Comparison of ENCODE assay signal across 8 cellular contexts in the genomic region with DNA sequence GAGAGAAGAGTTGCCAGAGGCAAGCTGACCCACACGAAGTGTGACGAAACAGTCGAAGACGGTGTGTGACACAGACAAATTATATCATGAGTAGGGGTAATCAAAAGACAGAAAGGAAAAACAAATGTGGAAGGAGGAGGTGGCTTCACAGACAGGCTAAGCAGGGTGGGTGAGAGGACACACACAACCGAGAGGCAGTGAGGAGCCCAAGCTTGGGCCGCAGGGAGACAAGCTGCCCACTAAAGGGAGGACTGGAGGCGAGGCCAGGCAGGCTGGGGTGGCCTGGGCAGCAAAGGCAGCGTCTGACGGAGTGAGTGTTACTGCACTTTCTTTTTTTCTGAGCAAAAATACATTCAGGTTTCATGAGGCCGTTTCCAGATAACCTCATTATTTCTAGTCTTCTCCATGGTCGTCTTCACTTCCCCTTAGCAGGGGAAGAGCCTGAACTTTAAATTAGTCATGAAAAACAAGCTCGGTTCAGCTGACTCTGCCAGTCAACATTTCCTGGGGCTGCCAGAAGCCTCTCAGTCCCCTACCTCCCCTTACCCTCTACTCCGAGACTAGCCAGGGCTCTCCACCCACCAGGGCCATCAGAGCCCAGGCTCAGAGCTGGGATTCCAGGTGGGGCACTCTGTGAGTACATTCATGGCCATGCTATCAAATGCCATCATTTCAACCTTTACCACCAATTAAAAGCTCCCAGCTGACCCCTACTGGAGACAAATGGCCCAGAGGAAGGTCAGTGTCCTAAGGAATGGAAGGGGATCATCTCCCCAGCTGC. TPM values are rescaled to one million over a fixed set of nuclear protein-coding genes. Genes with fewer than 3 reads are reported as not detected.
DNase-seq lines count a peak whose midpoint lies in the region; ATAC-seq and TF ChIP-seq lines count a peak whose summit lies in the region.
"Had no signal": no experiment of that assay in that cellular context is flagged by ENCODE, and none has a peak within 500 bp of the region (broad histone marks: within the 10 kb centered on the region; RNA-seq: fewer than 3 reads in every experiment).

No MANE protein-coding gene starts in this region.

- in situ Hi-C loops in ACHN (cut with HindIII; ENCODE audit: low pct_ligation_motif_present, low pct_unique_long_range_greater_than_20kb, low sequenced_read_pairs), result no loop called here

- H3K79me2 ChIP-seq in OCI-LY7 (ENCODE audit: insufficient read depth, low read depth, low read length), result no peaks in the 10 kb centered on the region
- H3K79me2 ChIP-seq: parathyroid adenoma had no signal

- H3K36me3 ChIP-seq in OCI-LY7 (ENCODE audit: insufficient read depth, low read length) (no peaks in the 10 kb centered on the region), right atrium auricular region (no peaks in the 10 kb centered on the region), thyroid gland (no peaks in the 10 kb centered on the region)

- H3K4me1 ChIP-seq in OCI-LY7 (ENCODE audit: insufficient read depth, low read length, poor library complexity, severe bottlenecking) (peaks cover 12% of the 10 kb centered on the region), right atrium auricular region (no peaks in the 10 kb centered on the region), thyroid gland (peaks cover 26 to 42% of the 10 kb centered on the region in 2 donors)
- H3K4me1 ChIP-seq: parathyroid adenoma had no signal

- no TSS peak for BruUV-seq in OCI-LY7 (replicated peaks; lab: Mats Ljungman, UMichigan)

- no peaks in the 10 kb centered on the region for H4K20me1 ChIP-seq in OCI-LY7 (ENCODE audit: insufficient read depth, low read length)

- H3K9me3 ChIP-seq in OCI-LY7 (ENCODE audit: low read length), result no peaks in the 10 kb centered on the region
- H3K9me3 ChIP-seq in right atrium auricular region, result no peaks in the 10 kb centered on the region
- no peaks in the 10 kb centered on the region for H3K9me3 ChIP-seq in thyroid gland

- intact Hi-C loops in OCI-LY7 (cut with micrococcal nuclease; ENCODE audit: unreplicated experiment), result no loop called here
- intact Hi-C loops in thyroid gland (cut with DNase I), result no loop called here

- WGBS in thyroid gland, 2 donors, result 88 to 92% methylated on average over 13 of the region's 13 CpGs

- H3K27ac ChIP-seq in OCI-LY7 (ENCODE audit: low read depth, low read length, poor library complexity, severe bottlenecking), result peak overlapping the region; percentile 4
- peak overlapping the region; percentile 28 to 45 for H3K27ac ChIP-seq in right atrium auricular region
- peak overlapping the region; percentile 33 to 71 (median 38) for H3K27ac ChIP-seq in thyroid gland
- H3K27ac ChIP-seq: parathyroid adenoma had no signal

- ATAC-seq in GM21423 (IDR thresholded peaks at IDR 0.05; ENCODE audit: unreplicated experiment), result peak; percentile 62

- no peak overlapping the region for H3K4me3 ChIP-seq in OCI-LY7 (ENCODE audit: low read depth, low read length, poor library complexity, severe bottlenecking)
- H3K4me3 ChIP-seq in right atrium auricular region, result no peak overlapping the region
- H3K4me3 ChIP-seq in thyroid gland (replicated peaks in 1 of 3), result no peak overlapping the region

- CTCF ChIA-PET in OCI-LY7 (lab: Charles Lee; ENCODE audit: unreplicated experiment), result interaction anchor here (0.8 kb wide), 1 partner anchor 111 kb away, joined by 3 read pairs; no protein-coding TSS in a partner anchor

- POLR2A ChIA-PET in OCI-LY7 (lab: Charles Lee), result interaction anchor here (0.9 kb wide), 1 partner anchor 214 kb away, joined by 4 read pairs; no protein-coding TSS in a partner anchor

- no peak overlapping the region for H2AFZ ChIP-seq in OCI-LY7 (ENCODE audit: low read length)
- H2AFZ ChIP-seq: parathyroid adenoma had no signal

- no peak for TF ChIP-seq POLR2A in thyroid gland (IDR thresholded peaks at IDR 0.05)

- DNase-seq in OCI-LY7 (ENCODE audit: low spot score), result peak; percentile 52
- DNase-seq in right atrium auricular region (ENCODE audit: low spot score), result no peak
- no peak for DNase-seq in thyroid gland
- no peak for DNase-seq in LoVo (ENCODE audit: low spot score)
- DNase-seq in ACHN, result no peak
- no peak for DNase-seq in activated CD8-positive, alpha-beta memory T cell treated with anti-CD3 and anti-CD28 coated beads, Interleukin-2, amount 50 U/mL, for 4 hours

- TF ChIP-seq CTCF in OCI-LY7 (conservative IDR thresholded peaks at IDR 0.05; ENCODE audit: low read length) (no peak), right atrium auricular region (IDR thresholded peaks at IDR 0.05) (no peak), thyroid gland (IDR thresholded peaks at IDR 0.05) (peak in 1 of 6 experiments; percentile 4)

- H3K9me2 ChIP-seq in OCI-LY7 (ENCODE audit: insufficient read depth, low read length), result no peaks in the 10 kb centered on the region

- H3K4me2 ChIP-seq in OCI-LY7 (ENCODE audit: low read length), result peak overlapping the region; percentile 30; the same call in 1 of the 2 replicates

- H3K27me3 ChIP-seq in right atrium auricular region (no peaks in the 10 kb centered on the region), thyroid gland (no peaks in the 10 kb centered on the region)

RNA-seq across cellular contexts. Expression of gene ZFP36L2, which starts 13.8 kb away (rescaled TPM):
- 6.8 and 7.0 TPM in 2 replicates for total RNA-seq in OCI-LY7 (2014; rRNA removed; shearing (Covaris generic))
- 37.2 and 43.8 TPM in 2 replicates for total RNA-seq in OCI-LY7 (2022)
- 10 to 100 TPM; 43.2 to 47.3 TPM for total RNA-seq in right atrium auricular region
- 100 to 1,000 TPM; 146 to 287 (median 172) TPM for total RNA-seq in thyroid gland
